Comparison of ENCODE assay signal across 9 cellular contexts in the genomic region with DNA sequence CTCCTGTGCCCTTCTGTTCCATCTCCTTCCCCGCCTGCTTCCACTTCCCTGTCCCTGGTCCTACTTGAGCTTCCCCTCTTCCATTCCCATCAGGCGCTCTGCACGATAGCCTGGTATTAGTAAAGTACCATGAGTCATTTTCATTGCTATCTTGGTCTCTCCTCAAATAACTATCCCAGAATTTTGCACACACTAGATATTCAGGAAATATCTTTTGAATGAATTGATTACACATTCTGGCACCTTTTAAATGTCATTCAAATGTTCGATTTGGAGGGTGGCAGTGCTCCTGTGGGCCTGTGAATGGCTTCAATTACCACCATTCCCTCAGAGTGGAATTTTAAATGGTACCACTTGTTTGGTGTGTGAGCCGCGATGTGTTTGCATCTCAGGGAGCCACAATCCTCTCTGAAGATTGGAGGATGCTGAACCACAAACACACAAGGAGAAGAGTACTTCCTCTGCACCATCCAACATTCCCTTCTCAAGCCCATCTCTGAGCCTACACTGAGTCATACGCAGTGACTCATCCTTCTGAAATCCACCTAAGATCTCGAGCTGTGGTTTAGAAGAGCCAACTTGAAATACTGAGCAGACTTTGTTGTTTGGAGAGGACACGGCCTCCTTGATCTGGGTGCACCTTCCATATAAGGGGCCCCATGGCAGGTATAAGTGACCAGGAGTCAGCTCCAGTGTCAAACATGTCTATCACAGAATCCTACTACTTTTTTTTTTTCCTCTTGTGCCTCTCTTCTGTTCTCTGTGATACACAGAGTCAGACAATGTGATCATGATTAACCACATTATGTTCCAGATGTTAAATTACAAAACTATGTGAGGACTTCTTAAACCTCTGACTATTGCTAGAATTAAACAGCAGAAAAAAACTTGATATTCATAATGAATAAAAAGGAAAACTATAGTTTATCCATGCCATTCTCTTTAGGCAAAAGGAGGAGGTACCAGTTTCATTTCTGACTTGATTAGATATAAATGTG.
DNase-seq lines count a peak whose midpoint lies in the region; ATAC-seq, FAIRE-seq and TF ChIP-seq lines count a peak whose summit lies in the region.
"Had no signal": no experiment of that assay in that cellular context is flagged by ENCODE, and none has a peak within 500 bp of the region (broad histone marks: within the 10 kb centered on the region; RNA-seq: fewer than 3 reads in every experiment).

No MANE protein-coding gene starts in this region.

- CTCF ChIA-PET in Panc1 (lab: Charles Lee) = no interaction called here

- no peaks in the 10 kb centered on the region for H3K36me3 ChIP-seq in Panc1 (ENCODE audit: control insufficient read depth, insufficient read depth, low read length)
- H3K36me3 ChIP-seq in kidney (ENCODE audit: control insufficient read depth in 1 of 2, insufficient read depth in 2 of 2, low read length in 2 of 2) = no peaks in the 10 kb centered on the region

- ATAC-seq in Panc1 = peak; percentile 99
- no peak for ATAC-seq in HG02642 (IDR thresholded peaks at IDR 0.05; ENCODE audit: poor library complexity, unreplicated experiment)

- H3K9me3 ChIP-seq in Panc1 (ENCODE audit: control insufficient read depth, insufficient read depth, low read depth, low read length) = no peaks in the 10 kb centered on the region
- H3K9me3 ChIP-seq in kidney (ENCODE audit: control insufficient read depth in 1 of 2, low read length in 2 of 2) = no peaks in the 10 kb centered on the region

- H3K4me1 ChIP-seq in Panc1 (ENCODE audit: control insufficient read depth, insufficient read depth, low read length) (peaks cover 3% of the 10 kb centered on the region; the same call in 1 of the 2 replicates), kidney (ENCODE audit: control insufficient read depth in 1 of 2, insufficient read depth in 1 of 2, low read depth in 1 of 2, low read length in 2 of 2) (no peaks in the 10 kb centered on the region)

- POLR2A ChIA-PET in Panc1 (lab: Charles Lee) = no interaction called here

- DNase-seq in ELR (ENCODE audit: low read depth) (peak; percentile 100), Panc1 (ENCODE audit: low read depth, low spot score) (peak; percentile 83), fibroblast of gingiva (ENCODE audit: low read depth) (peak; percentile 98), skeletal muscle cell (ENCODE audit: low read depth) (peak; percentile 95), kidney (no peak), HuH-7.5 (ENCODE audit: low spot score) (no peak)
- no peak for DNase-seq in stimulated activated CD8-positive, alpha-beta memory T cell treated with anti-CD3 and anti-CD28 coated beads, Interleukin-4, amount 100 ng/mL, for 48 hours
- DNase-seq: activated T-cell treated with anti-CD3 and anti-CD28 coated beads for 4 hours had no signal

- BruUV-seq in Panc1 (replicated peaks; lab: Mats Ljungman, UMichigan) = no TSS peak

- no peak overlapping the region for H3K9ac ChIP-seq in kidney (ENCODE audit: low read length in 2 of 2)

- in situ Hi-C loops in Panc1 (cut with HindIII; ENCODE audit: low pct_unique_long_range_greater_than_20kb, low sequenced_read_pairs) = no loop called here

- H3K27ac ChIP-seq in Panc1 (ENCODE audit: low read length) (no peak overlapping the region), kidney (ENCODE audit: low read depth in 2 of 2, low read length in 2 of 2) (no peak overlapping the region)

- H3K27me3 ChIP-seq in Panc1 (ENCODE audit: control insufficient read depth, insufficient read depth, low read length) = no peaks in the 10 kb centered on the region

- no peak for TF ChIP-seq CTCF in Panc1 (IDR thresholded peaks at IDR 0.05)
- no peak for TF ChIP-seq CTCF in kidney (IDR thresholded peaks at IDR 0.05; ENCODE audit: borderline replicate concordance, extremely low read depth, insufficient read depth)

- H3K4me3 ChIP-seq in Panc1 (ENCODE audit: low read depth in 2 of 2, low read length in 2 of 2) = no peak overlapping the region
- no peak overlapping the region for H3K4me3 ChIP-seq in skeletal muscle cell (ENCODE audit: low read depth, low read length)
- H3K4me3 ChIP-seq in kidney (ENCODE audit: low read length in 2 of 2) = no peak overlapping the region

- no peak for FAIRE-seq in kidney (lab: Jason Lieb, UNC)

- intact Hi-C loops in Panc1 (cut with micrococcal nuclease; ENCODE audit: unreplicated experiment) (no loop called here), kidney (cut with DNase I) (no loop called here)

Comparison
In these comparisons a context has a peak if more than half of its experiments do, and no peak if none do; other contexts are left out.
1. DNase-seq: peak in ELR (single experiment), Panc1 (single experiment), fibroblast of gingiva (single experiment) and skeletal muscle cell (single experiment); none in kidney (single experiment), HuH-7.5 (single experiment) and stimulated activated CD8-positive, alpha-beta memory T cell treated with anti-CD3 and anti-CD28 coated beads, Interleukin-4, amount 100 ng/mL, for 48 hours (single experiment).